9 cellular contexts compared by ENCODE assay signal in genomic region chr7:90404777-90405176, GRCh38. TPM values are rescaled to one million over a fixed set of nuclear protein-coding genes. Genes with fewer than 3 reads are reported as not detected.
DNase-seq lines count a peak whose midpoint lies in the region; ATAC-seq and TF ChIP-seq lines count a peak whose summit lies in the region.
"Had no signal": no experiment of that assay in that cellular context is flagged by ENCODE, and none has a peak within 500 bp of the region (broad histone marks: within the 10 kb centered on the region; RNA-seq: fewer than 3 reads in every experiment).

No MANE protein-coding gene starts in this region.

- peak overlapping the region; percentile 93 to 99 (median 97) for H3K27ac ChIP-seq in gastrocnemius medialis

- TF ChIP-seq CTCF in epithelial cell of esophagus (IDR thresholded peaks at IDR 0.05; ENCODE audit: insufficient read depth, low read depth, low read length, missing control alignments): no peak
- no peak for TF ChIP-seq CTCF in gastrocnemius medialis (IDR thresholded peaks at IDR 0.05 in 4 of 5, conservative IDR thresholded peaks at IDR 0.05 in 1 of 5)

- H3K36me3 ChIP-seq in gastrocnemius medialis: peaks cover 0 to 27% of the 10 kb centered on the region in 2 donors

- DNase-seq in activated CD8-positive, alpha-beta memory T cell treated with anti-CD3 and anti-CD28 coated beads, Interleukin-2, amount 10 ng/mL, durations not matched to agents 7 days and 5 days: no peak
- no peak for DNase-seq in activated CD8-positive, alpha-beta memory T cell treated with anti-CD3 and anti-CD28 coated beads for 24 hours
- DNase-seq in RKO (ENCODE audit: low spot score) (peak; percentile 83), epithelial cell of esophagus (ENCODE audit: low read depth) (peak; percentile 52), gastrocnemius medialis (peak; percentile 32 to 40), NCI-H1436 (lab: John Stamatoyannopoulos, UW) (no peak), COR-L47 (lab: John Stamatoyannopoulos, UW) (no peak), CD1c-positive myeloid dendritic cell (ENCODE audit: extremely low spot score) (no peak)
- DNase-seq: stimulated activated naive CD4-positive, alpha-beta T cell had no signal

- TF ChIP-seq POLR2A in gastrocnemius medialis (IDR thresholded peaks at IDR 0.05): no peak

- H3K9me3 ChIP-seq in gastrocnemius medialis: no peaks in the 10 kb centered on the region

- H3K4me3 ChIP-seq in epithelial cell of esophagus (ENCODE audit: low read length) (no peak overlapping the region), gastrocnemius medialis (peak overlapping the region in 2 of 4 donors; percentile 74 to 81)

- peaks cover 17% of the 10 kb centered on the region for H3K27me3 Mint-ChIP-seq in activated CD8-positive, alpha-beta memory T cell treated with anti-CD3 and anti-CD28 coated beads, Interleukin-2, amount 10 ng/mL, durations not matched to agents 7 days and 5 days

- peaks cover 25 to 40% of the 10 kb centered on the region in 2 donors for H3K4me1 ChIP-seq in gastrocnemius medialis

- ATAC-seq in activated CD8-positive, alpha-beta memory T cell treated with anti-CD3 and anti-CD28 coated beads, Interleukin-2, amount 10 ng/mL, durations not matched to agents 7 days and 5 days: no peak
- ATAC-seq in gastrocnemius medialis: peak; percentile 31 to 57

- H3K27me3 ChIP-seq in gastrocnemius medialis: no peaks in the 10 kb centered on the region

- H3K4me1 Mint-ChIP-seq in activated CD8-positive, alpha-beta memory T cell treated with anti-CD3 and anti-CD28 coated beads, Interleukin-2, amount 10 ng/mL, durations not matched to agents 7 days and 5 days: peaks cover 16% of the 10 kb centered on the region

- H3K9me3 Mint-ChIP-seq in activated CD8-positive, alpha-beta memory T cell treated with anti-CD3 and anti-CD28 coated beads, Interleukin-2, amount 10 ng/mL, durations not matched to agents 7 days and 5 days (ENCODE audit: low read depth): peaks cover 2% of the 10 kb centered on the region

- CTCF ChIA-PET in activated CD8-positive, alpha-beta memory T cell treated with anti-CD3 and anti-CD28 coated beads, Interleukin-2, amount 10 ng/mL, durations not matched to agents 7 days and 5 days (lab: Charles Lee): no interaction called here

- H3K36me3 Mint-ChIP-seq in activated CD8-positive, alpha-beta memory T cell treated with anti-CD3 and anti-CD28 coated beads, Interleukin-2, amount 10 ng/mL, durations not matched to agents 7 days and 5 days: peaks cover 8% of the 10 kb centered on the region

- peak overlapping the region; percentile 91 for H3K4me3 Mint-ChIP-seq in activated CD8-positive, alpha-beta memory T cell treated with anti-CD3 and anti-CD28 coated beads, Interleukin-2, amount 10 ng/mL, durations not matched to agents 7 days and 5 days

- intact Hi-C loops in gastrocnemius medialis (cut with DNase I; ENCODE audit: low total_unique reads): loop anchor here (5.0 kb wide), 1 partner anchor 157 kb away; the partner anchor contains the start of gene CFAP69

- no peak overlapping the region for H3K27ac Mint-ChIP-seq in activated CD8-positive, alpha-beta memory T cell treated with anti-CD3 and anti-CD28 coated beads, Interleukin-2, amount 10 ng/mL, durations not matched to agents 7 days and 5 days

- in situ Hi-C loops in gastrocnemius medialis (cut with MboI; ENCODE audit: low sequenced_read_pairs in 4 of 4): loop anchor here in 2 of 4 donors (10.0 kb wide), 2 partner anchors 60 to 160 kb away; partner anchors contain the start of genes GTPBP10 (in 2 of the 2) and CFAP69 (in 1 of the 2)

RNA-seq across cellular contexts. Expression of gene CLDN12, which starts 1.5 kb away (rescaled TPM):
- total RNA-seq in activated CD8-positive, alpha-beta memory T cell treated with anti-CD3 and anti-CD28 coated beads, Interleukin-2, amount 10 ng/mL, durations not matched to agents 7 days and 5 days: 1 to 10 TPM; 4.8 to 6.1 TPM
- 10 to 100 TPM in 3 of 4 donors, 1 to 10 TPM in 1; 9.5 to 39.9 (median 32.6) TPM for total RNA-seq in gastrocnemius medialis

RNA-seq across cellular contexts. Expression of gene GTPBP10, which starts 58.3 kb away (rescaled TPM):
- total RNA-seq in activated CD8-positive, alpha-beta memory T cell treated with anti-CD3 and anti-CD28 coated beads, Interleukin-2, amount 10 ng/mL, durations not matched to agents 7 days and 5 days: 10 to 100 TPM; 26.6 to 29.1 TPM
- 10 to 100 TPM; 12.8 to 20.1 (median 16.4) TPM for total RNA-seq in gastrocnemius medialis

Comparison
In these comparisons a context has a peak if more than half of its experiments do, and no peak if none do; other contexts are left out.
1. DNase-seq: peak in RKO (single experiment), epithelial cell of esophagus (single experiment) and gastrocnemius medialis (2 of 2); none in activated CD8-positive, alpha-beta memory T cell treated with anti-CD3 and anti-CD28 coated beads, Interleukin-2, amount 10 ng/mL, durations not matched to agents 7 days and 5 days (single experiment), activated CD8-positive, alpha-beta memory T cell treated with anti-CD3 and anti-CD28 coated beads for 24 hours (single experiment), NCI-H1436 (single experiment), COR-L47 (single experiment) and CD1c-positive myeloid dendritic cell (single experiment).